ENCODE assay signal across 30 cellular contexts in the genomic region with DNA sequence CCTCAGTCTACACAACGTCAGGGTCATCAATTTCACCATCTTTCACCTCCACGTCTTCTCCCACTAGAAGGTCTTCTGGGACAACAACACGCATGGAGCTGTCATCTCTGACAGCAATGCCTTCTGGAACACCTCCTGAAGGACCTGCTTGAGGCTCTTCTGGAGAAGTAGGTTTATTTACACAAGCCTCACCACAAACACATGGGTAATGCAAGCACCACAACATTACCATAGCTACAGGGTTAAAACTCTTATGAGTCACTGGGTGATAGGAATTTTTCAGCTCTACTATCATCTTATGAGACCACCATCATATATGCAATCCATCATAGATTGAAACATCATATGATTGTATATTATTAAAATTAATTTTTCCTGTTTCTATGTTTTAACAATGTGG.
DNase-seq lines count a peak whose midpoint lies in the region; ATAC-seq and TF ChIP-seq lines count a peak whose summit lies in the region.
"Had no signal": no experiment of that assay in that cellular context is flagged by ENCODE, and none has a peak within 500 bp of the region (broad histone marks: within the 10 kb centered on the region; RNA-seq: fewer than 3 reads in every experiment).

No MANE protein-coding gene starts in this region.

- no peak for TF ChIP-seq CTCF in epithelial cell of esophagus (IDR thresholded peaks at IDR 0.05; ENCODE audit: insufficient read depth, low read depth, low read length, missing control alignments)

- no peak overlapping the region for H3K4me3 ChIP-seq in epithelial cell of esophagus (ENCODE audit: low read length)
- H3K4me3 ChIP-seq: coronary artery, sigmoid colon, SJCRH30, thyroid gland had no signal

- ATAC-seq in GM18498 (IDR thresholded peaks at IDR 0.05; ENCODE audit: unreplicated experiment) = no peak
- ATAC-seq: left ventricle myocardium superior, Panc1, WTC11 had no signal

- peak; percentile 42 for DNase-seq in A172 (ENCODE audit: low spot score)
- peak; percentile 57 for DNase-seq in ELR (ENCODE audit: low read depth)
- peak; percentile 58 for DNase-seq in RPMI7951 (ENCODE audit: low read depth)
- peak; percentile 11 for DNase-seq in epithelial cell of esophagus (ENCODE audit: low read depth)
- no peak for DNase-seq in AML-193 (lab: John Stamatoyannopoulos, UW)
- DNase-seq in stimulated activated naive CD4-positive, alpha-beta T cell treated with Interleukin-2 at 50 U/mL for 16 hours (lab: John Stamatoyannopoulos, UW) = no peak
- DNase-seq in midbrain (lab: John Stamatoyannopoulos, UW) = no peak
- DNase-seq: activated CD4-positive, alpha-beta T cell treated with anti-CD3 and anti-CD28 coated beads, Interleukin-2, amount 50 U/mL, for 1 hour; activated effector memory CD4-positive, alpha-beta T cell treated with anti-CD3 and anti-CD28 coated beads, Interleukin-2, amount 50 U/mL, for 16 hours; activated T-cell treated with anti-CD3 and anti-CD28 coated beads, Interleukin-2, amount 50 U/mL, for 24 hours; caudate nucleus; CD4-positive, alpha-beta memory T cell; effector CD8-positive, alpha-beta T cell; islet precursor cell; left ventricle myocardium superior; naive B cell; NCI-H1105 treated with DMSO at 0.1 percent for 48 hours; NCI-H2081; NCI-H345; NCI-H748 treated with DMSO at 0.1 percent for 48 hours; sigmoid colon; stimulated activated CD4-positive, alpha-beta T cell treated with anti-CD3 and anti-CD28 coated beads, Interleukin-12 subunit alpha, Interleukin-12 subunit beta, amount 100 ng/mL, for 4 hours; stimulated activated CD4-positive, alpha-beta T cell treated with anti-CD3 and anti-CD28 coated beads, Interleukin-2, amount 100 ng/mL, for 48 hours; SW 1271; thyroid gland had no signal

Comparison
In these comparisons a context has a peak if more than half of its experiments do, and no peak if none do; other contexts are left out.
1. DNase-seq: peak in A172 (single experiment), ELR (single experiment), RPMI7951 (single experiment) and epithelial cell of esophagus (single experiment); none in AML-193 (0 of 2), stimulated activated naive CD4-positive, alpha-beta T cell treated with Interleukin-2 at 50 U/mL for 16 hours (single experiment) and midbrain (single experiment).